Comparison of ENCODE assay signal across 21 cellular contexts in the genomic region with DNA sequence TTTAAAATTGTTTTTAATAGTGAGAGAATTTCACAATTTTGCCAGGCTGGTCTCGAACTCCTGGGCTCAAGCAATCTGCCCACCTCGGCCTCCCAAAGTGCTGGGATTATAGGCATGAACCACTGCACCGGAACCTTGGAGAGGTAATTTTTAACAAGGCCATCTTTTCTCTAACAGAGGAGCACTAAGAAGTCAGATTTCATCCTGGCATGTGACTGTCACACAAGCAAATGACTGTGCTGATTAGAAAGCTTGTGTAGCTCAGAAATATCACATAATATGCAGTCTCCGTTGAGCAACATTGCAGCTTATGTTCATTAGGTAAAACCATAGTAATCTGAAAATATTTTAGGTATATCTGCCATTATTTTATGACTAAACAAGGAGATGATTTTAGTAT.
A peak's percentile ranks its signal among the peaks of the same experiment; 100 is the strongest.
DNase-seq lines count a peak whose midpoint lies in the region; ATAC-seq, FAIRE-seq and TF ChIP-seq lines count a peak whose summit lies in the region.
"Had no signal": no experiment of that assay in that cellular context is flagged by ENCODE, and none has a peak within 500 bp of the region (broad histone marks: within the 10 kb centered on the region; RNA-seq: fewer than 3 reads in every experiment).

No MANE protein-coding gene starts in this region.

- H3K4me1 ChIP-seq in HepG2 (ENCODE audit: insufficient read depth, low read length), result peaks cover 39% of the 10 kb centered on the region
- peaks cover 0 to 19% (median 7%) of the 10 kb centered on the region in 4 donors for H3K4me1 ChIP-seq in right lobe of liver

- H3K27me3 ChIP-seq in HepG2 (ENCODE audit: control insufficient read depth in 1 of 2, insufficient read depth in 2 of 2, low read length in 2 of 2) (no peaks in the 10 kb centered on the region), right lobe of liver (no peaks in the 10 kb centered on the region)
- H3K27me3 ChIP-seq: BLaER1 treated with 17β-estradiol and CSF1 and Interleukin-3, amounts not matched to agents 10 nM and 100 nM had no signal

- H3K27ac ChIP-seq in HepG2 (ENCODE audit: extremely low read length, insufficient read depth, low read length) (no peak overlapping the region), right lobe of liver (no peak overlapping the region)
- H3K27ac ChIP-seq: 22Rv1; BLaER1 treated with 17β-estradiol and CSF1 and Interleukin-3, amounts not matched to agents 10 nM and 100 nM; GM23248 had no signal

- no peak for TF ChIP-seq RAD21 in HepG2 (CRISPR knock-in tag; IDR thresholded peaks at IDR 0.05)

- FAIRE-seq in HepG2 (lab: Jason Lieb, UNC), result no peak
- FAIRE-seq: A204.1, D721Med, GM12878, GM19239 had no signal

- no TSS peak for BruUV-seq in HepG2 (replicated peaks; lab: Mats Ljungman, UMichigan)

- H3K4me3 ChIP-seq in HepG2 (replicated peaks in 1 of 3; ENCODE audit: insufficient read depth in 1 of 3, low read depth in 2 of 3, low read length in 3 of 3) (no peak overlapping the region), right lobe of liver (no peak overlapping the region), retinal pigment epithelial cell (ENCODE audit: low read length) (no peak overlapping the region)
- H3K4me3 ChIP-seq: BLaER1 treated with 17β-estradiol and CSF1 and Interleukin-3, amounts not matched to agents 10 nM and 100 nM; GM12878; GM23248 had no signal

- ATAC-seq in HepG2 (peak; percentile 54), right lobe of liver (no peak)
- ATAC-seq: GM12878, HCT116 had no signal

- H3K9ac ChIP-seq in HepG2 (ENCODE audit: insufficient read depth, low read depth, low read length), result no peak overlapping the region
- H3K9ac ChIP-seq: BLaER1 treated with 17β-estradiol and CSF1 and Interleukin-3, amounts not matched to agents 10 nM and 100 nM; GM23248 had no signal

- in situ Hi-C loops in HepG2 (cut with HindIII; ENCODE audit: extremely low pct_ligation_motif_present, low pct_unique_long_range_greater_than_20kb), result no loop called here

- no peaks in the 10 kb centered on the region for H3K79me2 ChIP-seq in HepG2 (ENCODE audit: insufficient read depth, low read length)

- peak overlapping the region; percentile 37 for H3K4me2 ChIP-seq in HepG2 (ENCODE audit: low read depth, low read length)
- H3K4me2 ChIP-seq: BLaER1 treated with 17β-estradiol and CSF1 and Interleukin-3, amounts not matched to agents 10 nM and 100 nM had no signal

- TF ChIP-seq CTCF in HepG2 (CRISPR knock-in tag; IDR thresholded peaks at IDR 0.05) (no peak), right lobe of liver (IDR thresholded peaks at IDR 0.05) (no peak), retinal pigment epithelial cell (conservative IDR thresholded peaks at IDR 0.05; ENCODE audit: low read depth, low read length) (no peak)

- DNase-seq in HepG2 (ENCODE audit: low spot score) (peak; percentile 43), right lobe of liver (no peak), foreskin melanocyte (peak; percentile 7), retinal pigment epithelial cell (ENCODE audit: low read depth) (peak; percentile 6), head of caudate nucleus (no peak)
- no peak for DNase-seq in activated T-cell treated with anti-CD3 and anti-CD28 coated beads, Interleukin-2, amount 50 U/mL, for 48 hours
- DNase-seq: CD4-positive, alpha-beta T cell; CD8-positive, alpha-beta memory T cell; DMS 273 treated with DMSO at 0.1 percent for 48 hours; DMS79; EL; GDM1; GM23248; H9 had no signal

- H4K20me1 ChIP-seq in HepG2 (ENCODE audit: insufficient read depth, low read length), result no peaks in the 10 kb centered on the region
- H4K20me1 ChIP-seq: BLaER1 treated with 17β-estradiol and CSF1 and Interleukin-3, amounts not matched to agents 10 nM and 100 nM had no signal

- intact Hi-C loops in HepG2 (cut with micrococcal nuclease; ENCODE audit: unreplicated experiment) (no loop called here), right lobe of liver (cut with DNase I) (no loop called here), head of caudate nucleus (cut with DNase I) (no loop called here)

- WGBS in HepG2 (ENCODE audit: low lambda C conversion rate), result 19% methylated on average over 4 of the region's 4 CpGs
- 59% methylated on average over 4 of the region's 4 CpGs for WGBS in right lobe of liver (ENCODE audit: insufficient coverage, low coverage, low lambda C conversion rate, missing lambda C conversion rate)

- TF ChIP-seq EP300 in HepG2 (IDR thresholded peaks at IDR 0.05; ENCODE audit: low read depth in 2 of 2, low read length in 2 of 2) (no peak), HepG2 (CRISPR knock-in tag; IDR thresholded peaks at IDR 0.05; ENCODE audit: borderline replicate concordance) (no peak)

- 0 out of 2 replicates have a peak, but pooled peaks cover under 1% of the 10 kb centered on the region for H3K9me3 ChIP-seq in HepG2 (ENCODE audit: low read length)
- H3K9me3 ChIP-seq in right lobe of liver, result no peaks in the 10 kb centered on the region

- TF ChIP-seq POLR2A in HepG2 (IDR thresholded peaks at IDR 0.05; ENCODE audit: insufficient read depth in 1 of 2, low read depth in 2 of 2, low read length in 2 of 2) (no peak), right lobe of liver (IDR thresholded peaks at IDR 0.05) (no peak)

- CTCF ChIA-PET in HepG2 (lab: Yijun Ruan, JAX; ENCODE audit: low intra/inter-chr PET ratio, low total read pairs), result no interaction called here

- H2AFZ ChIP-seq in HepG2 (ENCODE audit: low read length), result peak overlapping the region; percentile 7
- H2AFZ ChIP-seq: GM23248 had no signal

- POLR2A ChIA-PET in HepG2 (lab: Yijun Ruan, JAX), result interaction anchor here (0.6 to 1.2 kb wide), 2 partner anchors 19 to 226 kb away, joined by 3 to 4 read pairs; no protein-coding TSS in a partner anchor

- H3K36me3 ChIP-seq in HepG2 (replicated peaks in 1 of 2; ENCODE audit: control insufficient read depth in 1 of 2, insufficient read depth in 2 of 2, low read length in 2 of 2) (no peaks in the 10 kb centered on the region), right lobe of liver (no peaks in the 10 kb centered on the region)
- H3K36me3 ChIP-seq: BLaER1 treated with 17β-estradiol and CSF1 and Interleukin-3, amounts not matched to agents 10 nM and 100 nM had no signal

TF ChIP-seq in HepG2, 621 proteins besides CTCF, POLR2A, EP300 and RAD21:
- TF ChIP-seq ZSCAN9 (CRISPR knock-in tag; IDR thresholded peaks at IDR 0.05; ENCODE audit: borderline replicate concordance), result no peak
- peak; percentile 96 for TF ChIP-seq GZF1 (CRISPR knock-in tag; IDR thresholded peaks at IDR 0.05)
- TF ChIP-seq SCMH1 (CRISPR knock-in tag; IDR thresholded peaks at IDR 0.05; ENCODE audit: borderline replicate concordance), result no peak
- no peak for TF ChIP-seq HNRNPLL (IDR thresholded peaks at IDR 0.05; ENCODE audit: low read depth, low read length, poor library complexity, severe bottlenecking)
- TF ChIP-seq ZNF484 (CRISPR knock-in tag; IDR thresholded peaks at IDR 0.05; ENCODE audit: borderline replicate concordance, low read depth), result no peak
- no peak for TF ChIP-seq MAFK (conservative IDR thresholded peaks at IDR 0.05 in 1 of 2, IDR thresholded peaks at IDR 0.05 in 1 of 2; ENCODE audit: low read length in 2 of 2)
- no peak for TF ChIP-seq TCF7 (IDR thresholded peaks at IDR 0.05; ENCODE audit: low read depth)
- TF ChIP-seq, protein P1, sequence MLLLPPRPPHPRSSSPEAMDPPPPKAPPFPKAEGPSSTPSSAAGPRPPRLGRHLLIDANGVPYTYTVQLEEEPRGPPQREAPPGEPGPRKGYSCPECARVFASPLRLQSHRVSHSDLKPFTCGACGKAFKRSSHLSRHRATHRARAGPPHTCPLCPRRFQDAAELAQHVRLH (CRISPR knock-in tag; IDR thresholded peaks at IDR 0.05; ENCODE audit: borderline replicate concordance, low read depth), result no peak
- 0 out of 2 replicates have a peak, but pooled peaks have one; percentile 39 for TF ChIP-seq ADNP (CRISPR knock-in tag; IDR thresholded peaks at IDR 0.05)
- TF ChIP-seq GATAD2A (CRISPR knock-in tag; IDR thresholded peaks at IDR 0.05), result 0 out of 2 replicates have a peak, but pooled peaks have one; percentile 6
- TF ChIP-seq ETV5 (CRISPR knock-in tag; IDR thresholded peaks at IDR 0.05; ENCODE audit: borderline replicate concordance), result peak; percentile 12; the same call in 1 of the 2 replicates
- TF ChIP-seq ERF (CRISPR knock-in tag; IDR thresholded peaks at IDR 0.05), result no peak
- TF ChIP-seq, protein P2, sequence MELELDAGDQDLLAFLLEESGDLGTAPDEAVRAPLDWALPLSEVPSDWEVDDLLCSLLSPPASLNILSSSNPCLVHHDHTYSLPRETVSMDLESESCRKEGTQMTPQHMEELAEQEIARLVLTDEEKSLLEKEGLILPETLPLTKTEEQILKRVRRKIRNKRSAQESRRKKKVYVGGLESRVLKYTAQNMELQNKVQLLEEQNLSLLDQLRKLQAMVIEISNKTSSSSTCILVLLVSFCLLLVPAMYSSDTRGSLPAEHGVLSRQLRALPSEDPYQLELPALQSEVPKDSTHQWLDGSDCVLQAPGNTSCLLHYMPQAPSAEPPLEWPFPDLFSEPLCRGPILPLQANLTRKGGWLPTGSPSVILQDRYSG (CRISPR knock-in tag; IDR thresholded peaks at IDR 0.05), result no peak
- TF ChIP-seq SOX6 (IDR thresholded peaks at IDR 0.05), result no peak
- peak; percentile 30; the same call in 1 of the 2 replicates for TF ChIP-seq SOX6 (CRISPR knock-in tag; IDR thresholded peaks at IDR 0.05)
- TF ChIP-seq ZKSCAN5 (CRISPR knock-in tag; IDR thresholded peaks at IDR 0.05), result no peak

Comparison
In these comparisons a context has a peak if more than half of its experiments do, and no peak if none do; other contexts are left out.
1. DNase-seq: peak in HepG2 (single experiment), foreskin melanocyte (single experiment) and retinal pigment epithelial cell (single experiment); none in right lobe of liver (0 of 3), activated T-cell treated with anti-CD3 and anti-CD28 coated beads, Interleukin-2, amount 50 U/mL, for 48 hours (0 of 2) and head of caudate nucleus (0 of 42).